In the genomic region with DNA sequence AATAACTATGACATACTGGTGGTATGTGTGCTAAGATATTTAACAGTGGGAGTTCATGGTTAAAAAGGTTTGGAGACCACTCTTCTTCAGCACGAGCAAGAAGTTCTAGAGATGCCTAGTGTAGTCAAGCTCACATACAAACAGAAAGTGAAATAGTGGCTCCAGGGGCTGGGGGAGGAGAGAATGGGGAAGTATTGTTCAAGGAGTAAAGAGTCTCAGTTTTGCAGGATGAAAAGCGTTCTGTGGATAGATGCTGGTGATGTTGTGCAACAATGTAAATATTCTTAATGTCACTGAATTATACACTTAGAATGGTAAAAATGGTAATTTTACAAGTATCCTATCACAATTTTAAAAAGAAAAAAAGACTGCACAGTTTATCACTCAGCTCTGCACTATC, we compare ENCODE assay signal across 11 cellular contexts. TPM values are rescaled to one million over a fixed set of nuclear protein-coding genes. Genes with fewer than 3 reads are reported as not detected.
DNase-seq lines count a peak whose midpoint lies in the region; ATAC-seq, FAIRE-seq and TF ChIP-seq lines count a peak whose summit lies in the region.
"Had no signal": no experiment of that assay in that cellular context is flagged by ENCODE, and none has a peak within 500 bp of the region (broad histone marks: within the 10 kb centered on the region; RNA-seq: fewer than 3 reads in every experiment).

No MANE protein-coding gene starts in this region.

- TF ChIP-seq POLR2A in right lobe of liver (IDR thresholded peaks at IDR 0.05) = no peak
- no peak for TF ChIP-seq POLR2A in tibial nerve (IDR thresholded peaks at IDR 0.05)

- WGBS in right lobe of liver (ENCODE audit: insufficient coverage, low coverage, low lambda C conversion rate, missing lambda C conversion rate) = 13% methylated on average over 2 of the region's 2 CpGs
- WGBS in tibial nerve, 2 donors = 31 to 35% methylated on average over 2 of the region's 2 CpGs

- no peak for TF ChIP-seq EP300 in tibial nerve (IDR thresholded peaks at IDR 0.05)

- H3K27ac ChIP-seq in right lobe of liver (no peak overlapping the region), tibial nerve (no peak overlapping the region)
- H3K27ac ChIP-seq: psoas muscle had no signal

- H3K9me3 ChIP-seq in right lobe of liver (no peaks in the 10 kb centered on the region), tibial nerve (no peaks in the 10 kb centered on the region)
- H3K9me3 ChIP-seq: psoas muscle had no signal

- H3K4me3 ChIP-seq in right lobe of liver (no peak overlapping the region), tibial nerve (no peak overlapping the region)
- H3K4me3 ChIP-seq: psoas muscle had no signal

- FAIRE-seq in GM18507 (lab: Jason Lieb, UNC) = peak; percentile 64

- TF ChIP-seq CTCF in right lobe of liver (IDR thresholded peaks at IDR 0.05) (no peak), tibial nerve (IDR thresholded peaks at IDR 0.05) (no peak)

- intact Hi-C loops in right lobe of liver (cut with DNase I) = no loop called here

- DNase-seq in GM18507 (ENCODE audit: extremely low spot score, insufficient read length, low read depth) (no peak), RPMI8226 (peak; percentile 48), right lobe of liver (no peak), islet precursor cell (no peak), tibial nerve (ENCODE audit: low spot score in 2 of 2) (no peak), SW 1271 (lab: John Stamatoyannopoulos, UW) (no peak)
- DNase-seq: brain microvascular endothelial cell, psoas muscle had no signal

- peak; percentile 62 for ATAC-seq in HG02678 (IDR thresholded peaks at IDR 0.05; ENCODE audit: unreplicated experiment)
- peak; percentile 28 to 63 (median 58) for ATAC-seq in right lobe of liver
- ATAC-seq in HG03159 (IDR thresholded peaks at IDR 0.05; ENCODE audit: unreplicated experiment) = no peak
- ATAC-seq: HCT116, psoas muscle had no signal

- H3K27me3 ChIP-seq in right lobe of liver (no peaks in the 10 kb centered on the region), tibial nerve (no peaks in the 10 kb centered on the region)
- H3K27me3 ChIP-seq: brain microvascular endothelial cell had no signal

- H3K36me3 ChIP-seq in right lobe of liver (no peaks in the 10 kb centered on the region), tibial nerve (no peaks in the 10 kb centered on the region)
- H3K36me3 ChIP-seq: brain microvascular endothelial cell had no signal

- peaks cover 0 to 30% (median 0%) of the 10 kb centered on the region in 4 donors for H3K4me1 ChIP-seq in right lobe of liver
- H3K4me1 ChIP-seq in tibial nerve = peaks cover 0 to 9% (median 0%) of the 10 kb centered on the region in 4 donors
- H3K4me1 ChIP-seq: psoas muscle had no signal

RNA-seq across cellular contexts. Expression of a gene that starts 29.0 kb away (rescaled TPM):
- total RNA-seq in right lobe of liver (100 to 1,000 TPM; 101 to 232 (median 170) TPM), tibial nerve (100 to 1,000 TPM; 110 to 451 (median 231) TPM)
